In genomic region chr3:72996121-72996472, GRCh38 we compare ENCODE assay signal across 8 cellular contexts. TPM values are rescaled to one million over a fixed set of nuclear protein-coding genes. Genes with fewer than 3 reads are reported as not detected.
DNase-seq lines count a peak whose midpoint lies in the region; ATAC-seq and TF ChIP-seq lines count a peak whose summit lies in the region.

No MANE protein-coding gene starts in this region.

- H3K4me1 ChIP-seq in liver (ENCODE audit: control insufficient read depth in 4 of 4, insufficient read depth in 4 of 4, low read length in 3 of 4) = peaks cover 0 to 32% (median 30%) of the 10 kb centered on the region in 4 donors
- H3K4me1 ChIP-seq in thymus (ENCODE audit: control insufficient read depth, insufficient read depth, low read length) = peaks cover 13% of the 10 kb centered on the region

- H3K9me3 ChIP-seq in liver (ENCODE audit: control insufficient read depth in 4 of 4, low read length in 3 of 4) = no peaks in the 10 kb centered on the region
- H3K9me3 ChIP-seq in thymus (ENCODE audit: control insufficient read depth) = no peaks in the 10 kb centered on the region

- ATAC-seq in GM21515 (IDR thresholded peaks at IDR 0.05; ENCODE audit: unreplicated experiment) = no peak

- H3K4me3 ChIP-seq in astrocyte of the spinal cord (ENCODE audit: low read depth, low read length) = peak overlapping the region; percentile 33
- H3K4me3 ChIP-seq in liver (ENCODE audit: low read depth in 1 of 3, low read length in 3 of 3) = peak overlapping the region in 2 of 3 donors; percentile 40 to 94
- peak overlapping the region; percentile 93 for H3K4me3 ChIP-seq in thymus (ENCODE audit: low read length)

- in situ Hi-C loops in astrocyte of the spinal cord (cut with HindIII; ENCODE audit: low sequenced_read_pairs) = no loop called here

- TF ChIP-seq CTCF in astrocyte of the spinal cord (IDR thresholded peaks at IDR 0.05; ENCODE audit: low read depth, low read length) (no peak), liver (IDR thresholded peaks at IDR 0.05; ENCODE audit: low read depth, low read length, missing input control) (no peak)

- TF ChIP-seq RAD21 in liver (IDR thresholded peaks at IDR 0.05) = no peak

- DNase-seq in T-helper 1 cell (no peak), astrocyte of the spinal cord (ENCODE audit: low read depth, low spot score) (no peak), NCI-H1417 (lab: John Stamatoyannopoulos, UW) (no peak), DMS153 treated with DMSO at 0.1 percent for 48 hours (lab: John Stamatoyannopoulos, UW; ENCODE audit: unreplicated experiment) (no peak)

- peaks cover 30% of the 10 kb centered on the region for H3K4me1 Mint-ChIP-seq in T-helper 1 cell treated with Interleukin-12 subunit alpha and Interleukin-12 subunit beta and Interleukin-4 antibody, amounts not matched to agents 30 μg/mL and 1 μg/mL, for 36 hours (ENCODE audit: low read depth)

- H3K36me3 ChIP-seq in liver (ENCODE audit: control insufficient read depth in 4 of 4, insufficient read depth in 3 of 4, low read depth in 1 of 4, low read length in 3 of 4) (peaks cover 0 to 8% (median 3%) of the 10 kb centered on the region in 4 donors), thymus (ENCODE audit: control insufficient read depth, insufficient read depth) (no peaks in the 10 kb centered on the region)

- no peaks in the 10 kb centered on the region for H3K9me3 Mint-ChIP-seq in T-helper 1 cell treated with Interleukin-12 subunit alpha and Interleukin-12 subunit beta and Interleukin-4 antibody, amounts not matched to agents 30 μg/mL and 1 μg/mL, for 36 hours

- peaks cover 23% of the 10 kb centered on the region for H3K36me3 Mint-ChIP-seq in T-helper 1 cell treated with Interleukin-12 subunit alpha and Interleukin-12 subunit beta and Interleukin-4 antibody, amounts not matched to agents 30 μg/mL and 1 μg/mL, for 36 hours (ENCODE audit: low read depth)

- 84% methylated on average over 20 of the region's 20 CpGs for WGBS in liver
- WGBS in thymus = 87% methylated on average over 20 of the region's 20 CpGs

- peak overlapping the region; percentile 48 to 79 for H3K9ac ChIP-seq in liver (ENCODE audit: low read depth in 1 of 2, low read length in 2 of 2)

- peak overlapping the region; percentile 84 for H3K4me3 Mint-ChIP-seq in T-helper 1 cell treated with Interleukin-12 subunit alpha and Interleukin-12 subunit beta and Interleukin-4 antibody, amounts not matched to agents 30 μg/mL and 1 μg/mL, for 36 hours

- H3K27me3 ChIP-seq in liver (ENCODE audit: control insufficient read depth in 4 of 4, insufficient read depth in 4 of 4, low read length in 3 of 4) (no peaks in the 10 kb centered on the region), thymus (ENCODE audit: control insufficient read depth, insufficient read depth) (no peaks in the 10 kb centered on the region)

- peak overlapping the region; percentile 80 for H3K27ac Mint-ChIP-seq in T-helper 1 cell treated with Interleukin-12 subunit alpha and Interleukin-12 subunit beta and Interleukin-4 antibody, amounts not matched to agents 30 μg/mL and 1 μg/mL, for 36 hours

- no peaks in the 10 kb centered on the region for H3K27me3 Mint-ChIP-seq in T-helper 1 cell treated with Interleukin-12 subunit alpha and Interleukin-12 subunit beta and Interleukin-4 antibody, amounts not matched to agents 30 μg/mL and 1 μg/mL, for 36 hours (ENCODE audit: low read depth)

- peak overlapping the region; percentile 64 to 97 for H3K27ac ChIP-seq in liver (ENCODE audit: low read depth in 1 of 2, low read length in 2 of 2)
- H3K27ac ChIP-seq in thymus (ENCODE audit: low read depth) = peak overlapping the region; percentile 95

TF ChIP-seq in liver, 16 proteins besides CTCF, POLR2A, EP300 and RAD21:
- no peak for TF ChIP-seq JUND (IDR thresholded peaks at IDR 0.05)
- TF ChIP-seq SP1 (IDR thresholded peaks at IDR 0.05) = no peak
- no peak for TF ChIP-seq TAF1 (conservative IDR thresholded peaks at IDR 0.05)
- no peak for TF ChIP-seq ZBTB33 (IDR thresholded peaks at IDR 0.05)
- TF ChIP-seq REST (IDR thresholded peaks at IDR 0.05) = no peak

RNA-seq across cellular contexts. Expression of gene PPP4R2, which starts 0.5 kb away (rescaled TPM):
- 10 to 100 TPM; 32.9 to 35.9 TPM for total RNA-seq in liver
- polyA plus RNA-seq in liver (10 to 100 TPM; 12.2 to 34.5 TPM), thymus (36.6 TPM)

Comparison
In these comparisons a context has a peak if more than half of its experiments do, and no peak if none do; other contexts are left out.
1. H3K4me3 ChIP-seq: peak in every context shown above with its lines; median percentile 93 in thymus; 67 in liver; 33 in astrocyte of the spinal cord.